ENCODE assay signal across 16 cellular contexts in genomic region chr2:98649992-98650375, GRCh38. TPM values are rescaled to one million over a fixed set of nuclear protein-coding genes. Genes with fewer than 3 reads are reported as not detected.
A peak's percentile ranks its signal among the peaks of the same experiment; 100 is the strongest.
DNase-seq lines count a peak whose midpoint lies in the region; ATAC-seq, FAIRE-seq and TF ChIP-seq lines count a peak whose summit lies in the region.
"Had no signal": no experiment of that assay in that cellular context is flagged by ENCODE, and none has a peak within 500 bp of the region (broad histone marks: within the 10 kb centered on the region; RNA-seq: fewer than 3 reads in every experiment).

No MANE protein-coding gene starts in this region.

- H3K4me2 ChIP-seq in HepG2 (ENCODE audit: low read depth, low read length), result no peak overlapping the region
- H3K4me2 ChIP-seq: SK-N-SH had no signal

- BruUV-seq in HepG2 (replicated peaks; lab: Mats Ljungman, UMichigan), result no TSS peak

- no peak overlapping the region for H2AFZ ChIP-seq in HepG2 (ENCODE audit: low read length)

- no peak for TF ChIP-seq CTCF in HepG2 (CRISPR knock-in tag; IDR thresholded peaks at IDR 0.05)
- TF ChIP-seq CTCF in right lobe of liver (IDR thresholded peaks at IDR 0.05), result no peak

- WGBS in HepG2 (ENCODE audit: low lambda C conversion rate), result 96% methylated on average over 1 of the region's 1 CpG
- 82% methylated on average over 1 of the region's 1 CpG for WGBS in right lobe of liver (ENCODE audit: insufficient coverage, low coverage, low lambda C conversion rate, missing lambda C conversion rate)

- POLR2A ChIA-PET in HepG2 (lab: Yijun Ruan, JAX), result interaction anchor here (0.7 to 1.0 kb wide), 4 partner anchors 52 to 188 kb away, joined by 4 to 6 read pairs (median 5); no protein-coding TSS in a partner anchor

- ATAC-seq in HepG2 (no peak), right lobe of liver (no peak)
- no peak for ATAC-seq in central memory CD8-positive, alpha-beta T cell (replicated peaks; ENCODE audit: extremely low read depth, poor library complexity, severe bottlenecking)
- ATAC-seq in stimulated activated naive CD8-positive, alpha-beta T cell treated with anti-CD3 and anti-CD28 coated beads, Interleukin-15, amount 100 ng/mL, for 72 hours, result no peak

- H3K27me3 Mint-ChIP-seq in T-helper 2 cell treated with Interferon-gamma antibody and Interleukin-4, amounts not matched to agents 5 μg/mL and 100 μg/mL, for 36 hours (ENCODE audit: low read depth), result no peaks in the 10 kb centered on the region
- H3K27me3 Mint-ChIP-seq in central memory CD8-positive, alpha-beta T cell, result no peaks in the 10 kb centered on the region
- H3K27me3 Mint-ChIP-seq in stimulated activated naive CD8-positive, alpha-beta T cell treated with anti-CD3 and anti-CD28 coated beads, Interleukin-15, amount 100 ng/mL, for 72 hours, result no peaks in the 10 kb centered on the region

- H3K79me2 ChIP-seq in HepG2 (ENCODE audit: insufficient read depth, low read length), result peaks cover 7% of the 10 kb centered on the region

- no peaks in the 10 kb centered on the region for H3K9me3 ChIP-seq in HepG2 (ENCODE audit: low read length)
- no peaks in the 10 kb centered on the region for H3K9me3 ChIP-seq in right lobe of liver
- H3K9me3 ChIP-seq: ascending aorta, neutrophil, prostate gland, SK-N-SH, upper lobe of left lung had no signal

- peaks cover 10 to 42% of the 10 kb centered on the region in 2 experiments for H3K36me3 ChIP-seq in HepG2 (replicated peaks in 1 of 2; ENCODE audit: control insufficient read depth in 1 of 2, insufficient read depth in 2 of 2, low read length in 2 of 2)
- no peaks in the 10 kb centered on the region for H3K36me3 ChIP-seq in right lobe of liver
- H3K36me3 ChIP-seq: prostate gland had no signal

- H3K27ac ChIP-seq in HepG2 (ENCODE audit: extremely low read length, insufficient read depth, low read length) (no peak overlapping the region), right lobe of liver (no peak overlapping the region)
- H3K27ac ChIP-seq: ascending aorta, C4-2B, prostate gland had no signal

- TF ChIP-seq RAD21 in HepG2 (CRISPR knock-in tag; IDR thresholded peaks at IDR 0.05), result no peak

- peaks cover 72% of the 10 kb centered on the region for H3K36me3 Mint-ChIP-seq in T-helper 2 cell treated with Interferon-gamma antibody and Interleukin-4, amounts not matched to agents 5 μg/mL and 100 μg/mL, for 36 hours (ENCODE audit: low read depth)
- peaks cover 63% of the 10 kb centered on the region for H3K36me3 Mint-ChIP-seq in central memory CD8-positive, alpha-beta T cell (ENCODE audit: insufficient read depth)

- peak overlapping the region; percentile 58 for H3K27ac Mint-ChIP-seq in T-helper 2 cell treated with Interferon-gamma antibody and Interleukin-4, amounts not matched to agents 5 μg/mL and 100 μg/mL, for 36 hours
- peak overlapping the region; percentile 98 for H3K27ac Mint-ChIP-seq in central memory CD8-positive, alpha-beta T cell (ENCODE audit: low read depth)
- peak overlapping the region; percentile 16 to 76 for H3K27ac Mint-ChIP-seq in stimulated activated naive CD8-positive, alpha-beta T cell treated with anti-CD3 and anti-CD28 coated beads, Interleukin-15, amount 100 ng/mL, for 72 hours

- H3K9ac ChIP-seq in HepG2 (ENCODE audit: insufficient read depth, low read depth, low read length), result no peak overlapping the region
- H3K9ac ChIP-seq: SK-N-SH had no signal

- in situ Hi-C loops in HepG2 (cut with HindIII; ENCODE audit: extremely low pct_ligation_motif_present, low pct_unique_long_range_greater_than_20kb), result loop anchor here (5.0 kb wide), 2 partner anchors 187 to 417 kb away; no protein-coding TSS in a partner anchor

- no peak for FAIRE-seq in HepG2 (lab: Jason Lieb, UNC)
- no peak for FAIRE-seq in HTR-8/SVneo (lab: Jason Lieb, UNC)

- TF ChIP-seq EP300 in HepG2 (IDR thresholded peaks at IDR 0.05; ENCODE audit: low read depth in 2 of 2, low read length in 2 of 2) (no peak), HepG2 (CRISPR knock-in tag; IDR thresholded peaks at IDR 0.05; ENCODE audit: borderline replicate concordance) (no peak)

- H3K4me1 ChIP-seq in HepG2 (ENCODE audit: insufficient read depth, low read length) (peaks cover 10% of the 10 kb centered on the region; the same call in 1 of the 2 replicates), right lobe of liver (peaks cover 0 to 3% (median 0%) of the 10 kb centered on the region in 4 donors)
- H3K4me1 ChIP-seq: ascending aorta, prostate gland had no signal

- DNase-seq in HepG2 (ENCODE audit: low spot score) (no peak), right lobe of liver (no peak), NOMO-1 treated with DMSO at 0.1 percent for 48 hours (lab: John Stamatoyannopoulos, UW; ENCODE audit: unreplicated experiment) (no peak), HTR-8/SVneo (ENCODE audit: insufficient read length, low spot score) (no peak), HCEC 1CT (no peak)
- no peak for DNase-seq in T-helper 2 cell treated with Interferon-gamma antibody and Interleukin-4, amounts not matched to agents 5 μg/mL and 100 μg/mL, for 36 hours (ENCODE audit: low spot score)
- DNase-seq in central memory CD8-positive, alpha-beta T cell (ENCODE audit: low spot score in 2 of 2), result no peak
- DNase-seq in stimulated activated naive CD8-positive, alpha-beta T cell treated with anti-CD3 and anti-CD28 coated beads, Interleukin-15, amount 100 ng/mL, for 72 hours, result no peak
- DNase-seq: activated gamma-delta T cell had no signal

- H3K4me3 ChIP-seq in HepG2 (replicated peaks in 1 of 3; ENCODE audit: insufficient read depth in 1 of 3, low read depth in 2 of 3, low read length in 3 of 3) (no peak overlapping the region), right lobe of liver (no peak overlapping the region)
- H3K4me3 ChIP-seq: ascending aorta, dorsolateral prefrontal cortex, prostate gland, upper lobe of left lung had no signal

- H3K4me1 Mint-ChIP-seq in T-helper 2 cell treated with Interferon-gamma antibody and Interleukin-4, amounts not matched to agents 5 μg/mL and 100 μg/mL, for 36 hours (ENCODE audit: low read depth), result peaks cover 49% of the 10 kb centered on the region
- peaks cover 67% of the 10 kb centered on the region for H3K4me1 Mint-ChIP-seq in central memory CD8-positive, alpha-beta T cell
- H3K4me1 Mint-ChIP-seq in stimulated activated naive CD8-positive, alpha-beta T cell treated with anti-CD3 and anti-CD28 coated beads, Interleukin-15, amount 100 ng/mL, for 72 hours, result peaks cover 64% of the 10 kb centered on the region

- H3K27me3 ChIP-seq in HepG2 (ENCODE audit: control insufficient read depth in 1 of 2, insufficient read depth in 2 of 2, low read length in 2 of 2) (no peaks in the 10 kb centered on the region), right lobe of liver (no peaks in the 10 kb centered on the region)
- H3K27me3 ChIP-seq: ascending aorta, dorsolateral prefrontal cortex, neutrophil, upper lobe of left lung had no signal

- H4K20me1 ChIP-seq in HepG2 (ENCODE audit: insufficient read depth, low read length), result peaks cover 5% of the 10 kb centered on the region

- no peak for TF ChIP-seq POLR2A in HepG2 (IDR thresholded peaks at IDR 0.05; ENCODE audit: insufficient read depth in 1 of 2, low read depth in 2 of 2, low read length in 2 of 2)
- TF ChIP-seq POLR2A in right lobe of liver (IDR thresholded peaks at IDR 0.05), result no peak

- intact Hi-C loops in HepG2 (cut with micrococcal nuclease; ENCODE audit: unreplicated experiment), result loop anchor here (1.0 to 10.0 kb wide), 5 partner anchors 55 to 416 kb away; no protein-coding TSS in a partner anchor
- intact Hi-C loops in right lobe of liver (cut with DNase I), result loop anchor here (2.0 to 5.0 kb wide), 2 partner anchors 185 to 187 kb away; no protein-coding TSS in a partner anchor

- CTCF ChIA-PET in HepG2 (lab: Yijun Ruan, JAX; ENCODE audit: low intra/inter-chr PET ratio, low total read pairs), result interaction anchor here (1.3 to 3.2 kb wide), 5 partner anchors 180 to 416 kb away, joined by 3 to 99 read pairs (median 4); no protein-coding TSS in a partner anchor

- peak overlapping the region; percentile 22 for H3K4me3 Mint-ChIP-seq in T-helper 2 cell treated with Interferon-gamma antibody and Interleukin-4, amounts not matched to agents 5 μg/mL and 100 μg/mL, for 36 hours
- peak overlapping the region; percentile 26 for H3K4me3 Mint-ChIP-seq in central memory CD8-positive, alpha-beta T cell
- H3K4me3 Mint-ChIP-seq in stimulated activated naive CD8-positive, alpha-beta T cell treated with anti-CD3 and anti-CD28 coated beads, Interleukin-15, amount 100 ng/mL, for 72 hours, result peak overlapping the region; percentile 27 to 57

- H3K9me3 Mint-ChIP-seq in T-helper 2 cell treated with Interferon-gamma antibody and Interleukin-4, amounts not matched to agents 5 μg/mL and 100 μg/mL, for 36 hours, result peaks cover 22% of the 10 kb centered on the region
- H3K9me3 Mint-ChIP-seq in central memory CD8-positive, alpha-beta T cell, result no peaks in the 10 kb centered on the region
- peaks cover 10 to 13% of the 10 kb centered on the region in 2 donors for H3K9me3 Mint-ChIP-seq in stimulated activated naive CD8-positive, alpha-beta T cell treated with anti-CD3 and anti-CD28 coated beads, Interleukin-15, amount 100 ng/mL, for 72 hours

RNA-seq across cellular contexts. Expression of gene UNC50, which starts 41.6 kb away (rescaled TPM):
- total RNA-seq in HepG2 (2016; rRNA removed; fragmentation: Illumina TruSeq; extraction: Trizol), result 58.0 and 95.6 TPM in 2 replicates
- total RNA-seq in HepG2 (2016; cell fraction: cytosol; rRNA removed; fragmentation: Illumina TruSeq; extraction: Trizol; ENCODE audit: low read depth), result 42.0 and 43.6 TPM in 2 replicates
- total RNA-seq in HepG2 (2016; cell fraction: insoluble cytoplasmic fraction; rRNA removed; fragmentation: Illumina TruSeq; extraction: Trizol), result 63.0 and 102 TPM in 2 replicates
- total RNA-seq in HepG2 (2016; cell fraction: membrane; rRNA removed; fragmentation: Illumina TruSeq; extraction: Trizol), result 47.4 and 49.0 TPM in 2 replicates
- total RNA-seq in HepG2 (2016; cell fraction: nucleus; rRNA removed; fragmentation: Illumina TruSeq; extraction: Trizol), result 79.1 and 80.7 TPM in 2 replicates
- polyA plus RNA-seq in HepG2 (2011; rRNA removed), result 63.3 and 92.6 TPM in 2 replicates
- polyA plus RNA-seq in HepG2 (2011; cell fraction: cytosol; rRNA removed), result 47.2 and 81.0 TPM in 2 replicates
- polyA plus RNA-seq in HepG2 (2011; cell fraction: nucleus; rRNA removed), result 54.2 and 66.7 TPM in 2 replicates
- polyA plus RNA-seq in HepG2 (2012), result 68.6 and 76.2 TPM in 2 replicates
- 28.0 and 31.3 TPM in 2 replicates for polyA plus RNA-seq in HepG2 (2016; cell fraction: cytosol; fragmentation: Illumina TruSeq; extraction: Trizol; ENCODE audit: low read depth)
- 47.7 and 52.9 TPM in 2 replicates for polyA plus RNA-seq in HepG2 (2016; cell fraction: insoluble cytoplasmic fraction; fragmentation: Illumina TruSeq; extraction: Trizol; ENCODE audit: low read depth)
- polyA plus RNA-seq in HepG2 (2016; cell fraction: membrane; fragmentation: Illumina TruSeq; extraction: Trizol; ENCODE audit: low read depth), result 29.3 and 32.1 TPM in 2 replicates
- polyA plus RNA-seq in HepG2 (2016; cell fraction: nucleus; fragmentation: Illumina TruSeq; extraction: Trizol; ENCODE audit: insufficient read depth, low read depth), result 106 and 112 TPM in 2 replicates
- 13.4 and 13.9 TPM in 2 replicates for polyA minus RNA-seq in HepG2 (2011; rRNA and poly(A)+ RNA removed; ENCODE audit: low replicate concordance)
- 19.4 and 20.5 TPM in 2 replicates for polyA minus RNA-seq in HepG2 (2011; cell fraction: cytosol; rRNA and poly(A)+ RNA removed)
- 42.7 and 44.1 TPM in 2 replicates for polyA minus RNA-seq in HepG2 (2011; cell fraction: nucleus; rRNA and poly(A)+ RNA removed)
- total RNA-seq in right lobe of liver, result 10 to 100 TPM; 19.6 to 30.5 (median 22.7) TPM

RNA-seq across cellular contexts. Expression of gene COA5, which starts 41.7 kb away (rescaled TPM):
- total RNA-seq in HepG2 (2016; rRNA removed; fragmentation: Illumina TruSeq; extraction: Trizol), result 64.5 and 72.9 TPM in 2 replicates
- total RNA-seq in HepG2 (2016; cell fraction: cytosol; rRNA removed; fragmentation: Illumina TruSeq; extraction: Trizol; ENCODE audit: low read depth), result 27.1 and 32.8 TPM in 2 replicates
- 61.3 and 76.9 TPM in 2 replicates for total RNA-seq in HepG2 (2016; cell fraction: insoluble cytoplasmic fraction; rRNA removed; fragmentation: Illumina TruSeq; extraction: Trizol)
- 46.1 and 48.2 TPM in 2 replicates for total RNA-seq in HepG2 (2016; cell fraction: membrane; rRNA removed; fragmentation: Illumina TruSeq; extraction: Trizol)
- 41.0 and 50.3 TPM in 2 replicates for total RNA-seq in HepG2 (2016; cell fraction: nucleus; rRNA removed; fragmentation: Illumina TruSeq; extraction: Trizol)
- 43.6 and 44.4 TPM in 2 replicates for polyA plus RNA-seq in HepG2 (2011; rRNA removed)
- polyA plus RNA-seq in HepG2 (2011; cell fraction: cytosol; rRNA removed), result 33.4 and 39.7 TPM in 2 replicates
- polyA plus RNA-seq in HepG2 (2011; cell fraction: nucleus; rRNA removed), result 36.9 and 50.2 TPM in 2 replicates
- 71.5 and 94.3 TPM in 2 replicates for polyA plus RNA-seq in HepG2 (2012)
- 25.6 and 45.6 TPM in 2 replicates for polyA plus RNA-seq in HepG2 (2016; cell fraction: cytosol; fragmentation: Illumina TruSeq; extraction: Trizol; ENCODE audit: low read depth)
- 61.8 and 75.0 TPM in 2 replicates for polyA plus RNA-seq in HepG2 (2016; cell fraction: insoluble cytoplasmic fraction; fragmentation: Illumina TruSeq; extraction: Trizol; ENCODE audit: low read depth)
- 38.1 and 48.3 TPM in 2 replicates for polyA plus RNA-seq in HepG2 (2016; cell fraction: membrane; fragmentation: Illumina TruSeq; extraction: Trizol; ENCODE audit: low read depth)
- polyA plus RNA-seq in HepG2 (2016; cell fraction: nucleus; fragmentation: Illumina TruSeq; extraction: Trizol; ENCODE audit: insufficient read depth, low read depth), result 94.3 and 101 TPM in 2 replicates
- 4.7 and 10.7 TPM in 2 replicates for polyA minus RNA-seq in HepG2 (2011; rRNA and poly(A)+ RNA removed; ENCODE audit: low replicate concordance)
- 7.8 and 8.6 TPM in 2 replicates for polyA minus RNA-seq in HepG2 (2011; cell fraction: cytosol; rRNA and poly(A)+ RNA removed)
- polyA minus RNA-seq in HepG2 (2011; cell fraction: nucleus; rRNA and poly(A)+ RNA removed), result 45.1 and 55.9 TPM in 2 replicates
- 10 to 100 TPM; 12.9 to 23.0 (median 16.7) TPM for total RNA-seq in right lobe of liver

Comparison
In these comparisons a context has a peak if more than half of its experiments do, and no peak if none do; other contexts are left out.
1. H3K27ac Mint-ChIP-seq: peak in every context shown above with its lines; median percentile 98 in central memory CD8-positive, alpha-beta T cell; 58 in T-helper 2 cell treated with Interferon-gamma antibody and Interleukin-4, amounts not matched to agents 5 μg/mL and 100 μg/mL, for 36 hours; 46 in stimulated activated naive CD8-positive, alpha-beta T cell treated with anti-CD3 and anti-CD28 coated beads, Interleukin-15, amount 100 ng/mL, for 72 hours.